Comparison of ENCODE assay signal across 16 cellular contexts in genomic region chr12:102631274-102631673, GRCh38.
DNase-seq lines count a peak whose midpoint lies in the region; ATAC-seq, FAIRE-seq and TF ChIP-seq lines count a peak whose summit lies in the region.
"Had no signal": no experiment of that assay in that cellular context is flagged by ENCODE, and none has a peak within 500 bp of the region (broad histone marks: within the 10 kb centered on the region; RNA-seq: fewer than 3 reads in every experiment).

No MANE protein-coding gene starts in this region.

- H3K79me2 ChIP-seq in H9 (ENCODE audit: insufficient read depth, low read length), result no peaks in the 10 kb centered on the region

- H4K91ac ChIP-seq in H9 (ENCODE audit: insufficient read length, low read depth, low read length), result no peak overlapping the region

- FAIRE-seq in HTR-8/SVneo (lab: Jason Lieb, UNC), result peak; percentile 69
- FAIRE-seq: GM18507 had no signal

- peaks cover 11 to 13% of the 10 kb centered on the region in 2 experiments for H3K9me3 Mint-ChIP-seq in H9

- H2BK15ac ChIP-seq in H9 (ENCODE audit: low read depth, low read length), result no peak overlapping the region

- H3T11ph ChIP-seq in H9 (ENCODE audit: low read length), result no peak overlapping the region

- no peaks in the 10 kb centered on the region for H4K20me1 ChIP-seq in H9 (ENCODE audit: control insufficient read depth, insufficient read depth, insufficient read length)

- intact Hi-C loops in left lung (cut with DNase I), result no loop called here

- H3K36me3 ChIP-seq in brain microvascular endothelial cell (replicated peaks) (no peaks in the 10 kb centered on the region), left lung (no peaks in the 10 kb centered on the region)
- H3K36me3 ChIP-seq: upper lobe of left lung had no signal

- ATAC-seq in left lung (peak; percentile 44), HG03045 (IDR thresholded peaks at IDR 0.05; ENCODE audit: unreplicated experiment) (no peak)
- ATAC-seq: activated CD8-positive, alpha-beta T cell treated with anti-CD3 and anti-CD28 coated beads for 36 hours had no signal

- H3K27me3 ChIP-seq in brain microvascular endothelial cell (replicated peaks) (no peaks in the 10 kb centered on the region), left lung (no peaks in the 10 kb centered on the region), H9 (ENCODE audit: insufficient read depth, low read length) (no peaks in the 10 kb centered on the region)
- H3K27me3 ChIP-seq: upper lobe of left lung had no signal

- no peak overlapping the region for H3K23ac ChIP-seq in H9 (ENCODE audit: insufficient read length, low read depth, low read length)

- H3K4me3 ChIP-seq in brain microvascular endothelial cell (ENCODE audit: low read depth, low read length) (no peak overlapping the region), left lung (no peak overlapping the region)
- H3K4me3 ChIP-seq: upper lobe of left lung had no signal

- no peak overlapping the region for H4K5ac ChIP-seq in H9 (ENCODE audit: insufficient read length, low read depth, low read length)

- no peak overlapping the region for H3K27ac Mint-ChIP-seq in H9
- H3K27ac Mint-ChIP-seq: activated CD8-positive, alpha-beta T cell treated with anti-CD3 and anti-CD28 coated beads for 36 hours; B cell had no signal

- peaks cover 7 to 17% (median 16%) of the 10 kb centered on the region in 3 experiments for H3K36me3 Mint-ChIP-seq in H9 (ENCODE audit: insufficient read depth in 1 of 3, low read depth in 3 of 3)

- H3K18ac ChIP-seq in H9 (ENCODE audit: insufficient read length, low read depth, low read length), result no peak overlapping the region

- H3K4me2 ChIP-seq in H9 (ENCODE audit: insufficient read depth, insufficient read length, low read length), result no peak overlapping the region

- no peak for TF ChIP-seq CTCF in brain microvascular endothelial cell (IDR thresholded peaks at IDR 0.05; ENCODE audit: low read depth, low read length, missing control alignments)
- TF ChIP-seq CTCF in left lung (IDR thresholded peaks at IDR 0.05), result no peak
- no peak for TF ChIP-seq CTCF in H9 (conservative IDR thresholded peaks at IDR 0.05)

- H3K9ac ChIP-seq in H9 (ENCODE audit: extremely low read depth, insufficient read length, low read length), result no peak overlapping the region

- in situ Hi-C loops in brain microvascular endothelial cell (cut with HindIII; ENCODE audit: low pct_ligation_motif_present, low sequenced_read_pairs), result no loop called here

- H2BK120ac ChIP-seq in H9 (ENCODE audit: low read depth, low read length, poor library complexity, severe bottlenecking), result no peak overlapping the region

- peak overlapping the region; percentile 54 for H3K27ac ChIP-seq in brain microvascular endothelial cell
- H3K27ac ChIP-seq in left lung, result no peak overlapping the region
- H3K27ac ChIP-seq in H9 (ENCODE audit: insufficient read length, low read depth, low read length), result no peak overlapping the region
- H3K27ac ChIP-seq: upper lobe of left lung had no signal

- WGBS in H9 (ENCODE audit: extremely low coverage, insufficient read length, low lambda C conversion rate), result no CpG with 5 or more reads among the region's 2 CpGs

- no peak overlapping the region for H3K4ac ChIP-seq in H9 (ENCODE audit: low read depth, low read length)

- no peaks in the 10 kb centered on the region for H3K79me1 ChIP-seq in H9 (ENCODE audit: insufficient read depth, low read depth, low read length, poor library complexity, severe bottlenecking)

- H2BK5ac ChIP-seq in H9 (ENCODE audit: insufficient read length, low read length), result no peak overlapping the region

- H2AK5ac ChIP-seq in H9 (ENCODE audit: insufficient read length, low read length), result no peak overlapping the region

- DNase-seq in AG08395 (ENCODE audit: low spot score) (peak; percentile 90), HTR-8/SVneo (ENCODE audit: insufficient read length, low spot score) (peak; percentile 48), brain microvascular endothelial cell (peak; percentile 83), left lung (no peak), H9 (no peak), D341Med (ENCODE audit: low spot score) (no peak)
- no peak for DNase-seq in stimulated activated CD4-positive, alpha-beta T cell treated with anti-CD3 and anti-CD28 coated beads, Interleukin-2, amount 100 ng/mL, for 48 hours
- DNase-seq: activated CD8-positive, alpha-beta T cell treated with anti-CD3 and anti-CD28 coated beads for 36 hours; activated effector memory CD4-positive, alpha-beta T cell treated with anti-CD3 and anti-CD28 coated beads, Interleukin-2, amount 50 U/mL, for 16 hours; hypothalamus; NCI-H524 treated with DMSO at 0.1 percent for 48 hours; occipital lobe; upper lobe of left lung had no signal

- peaks cover 5 to 6% of the 10 kb centered on the region in 2 experiments; a peak in 1 of 4 replicates for H3K4me1 Mint-ChIP-seq in H9
- H3K4me1 Mint-ChIP-seq: B cell had no signal

- H2AFZ ChIP-seq in H9 (ENCODE audit: low read length), result no peak overlapping the region

- no peaks in the 10 kb centered on the region for H3K23me2 ChIP-seq in H9 (ENCODE audit: insufficient read length, low read depth, low read length, poor library complexity, severe bottlenecking)

- no peak overlapping the region for H3K56ac ChIP-seq in H9 (ENCODE audit: insufficient read length, low read depth, low read length)

- H4K8ac ChIP-seq in H9 (replicated peaks; ENCODE audit: insufficient read length, low read depth, low read length), result no peak overlapping the region

- H3K4me1 ChIP-seq in left lung, result no peaks in the 10 kb centered on the region
- H3K4me1 ChIP-seq in H9 (ENCODE audit: insufficient read depth, low read length), result no peaks in the 10 kb centered on the region
- H3K4me1 ChIP-seq: upper lobe of left lung had no signal

- H3K9me3 ChIP-seq in left lung (peaks cover 0 to 28% of the 10 kb centered on the region in 2 donors), H9 (ENCODE audit: control insufficient read depth, low read depth, low read length) (no peaks in the 10 kb centered on the region)

- no peak overlapping the region for H3K4me3 Mint-ChIP-seq in H9
- H3K4me3 Mint-ChIP-seq: activated CD8-positive, alpha-beta T cell treated with anti-CD3 and anti-CD28 coated beads for 36 hours; B cell had no signal

- no peak overlapping the region for H2BK12ac ChIP-seq in H9 (ENCODE audit: insufficient read length, low read depth, low read length)

- no peaks in the 10 kb centered on the region; the same call in 1 of the 2 replicates for H3K27me3 Mint-ChIP-seq in H9 (ENCODE audit: low read depth)
- H3K27me3 Mint-ChIP-seq: activated CD8-positive, alpha-beta T cell treated with anti-CD3 and anti-CD28 coated beads for 36 hours; B cell had no signal

- H3K14ac ChIP-seq in H9 (ENCODE audit: insufficient read depth, low read length), result no peak overlapping the region

- no peak overlapping the region for H2BK20ac ChIP-seq in H9 (ENCODE audit: low read depth, low read length, poor library complexity, severe bottlenecking)

Comparison
In these comparisons a context has a peak if more than half of its experiments do, and no peak if none do; other contexts are left out.
1. DNase-seq: peak in AG08395 (single experiment), HTR-8/SVneo (single experiment) and brain microvascular endothelial cell (single experiment); none in left lung (0 of 2), H9 (single experiment), D341Med (single experiment) and stimulated activated CD4-positive, alpha-beta T cell treated with anti-CD3 and anti-CD28 coated beads, Interleukin-2, amount 100 ng/mL, for 48 hours (0 of 2).